Comparison of ENCODE assay signal across 20 cellular contexts in the genomic region with DNA sequence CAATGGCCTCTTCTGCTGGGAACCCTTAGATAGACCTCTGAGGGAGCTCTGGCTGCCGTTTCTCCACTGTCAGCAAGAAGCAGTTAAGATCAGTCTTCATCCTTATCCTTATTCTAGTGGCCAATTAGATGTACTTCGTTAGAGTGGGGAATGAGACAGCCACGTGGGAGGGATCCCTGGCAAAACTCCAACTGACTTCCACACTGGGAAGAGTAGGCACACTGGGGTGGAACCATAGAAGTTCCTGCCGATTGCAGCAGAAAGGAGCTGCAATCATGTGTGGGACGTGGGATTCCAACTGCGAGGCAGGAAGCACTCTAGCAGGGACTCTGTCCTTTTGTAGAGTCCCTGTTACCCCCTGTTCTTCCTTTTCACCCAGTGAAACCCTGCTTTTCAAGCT.
"Had no signal": no experiment of that assay in that cellular context is flagged by ENCODE, and none has a peak within 500 bp of the region (broad histone marks: within the 10 kb centered on the region; RNA-seq: fewer than 3 reads in every experiment).

No MANE protein-coding gene starts in this region.

- ATAC-seq: Panc1, SK-N-SH treated with all-trans-retinoic acid at 6 μM for 48 hours had no signal

- H3K27ac ChIP-seq: RWPE1 had no signal

- DNase-seq: KBM-7, MV-4-11, NCI-H1048, NCI-H1105, NCI-H1417, NCI-H1436 treated with DMSO at 0.1 percent for 48 hours, NCI-H1694, NCI-H187 treated with DMSO at 0.1 percent for 48 hours, NCI-H2029 treated with DMSO at 0.1 percent for 48 hours, NCI-H2171, NCI-H226, NCI-H446, NCI-H510A, NCI-H524 treated with DMSO at 0.1 percent for 48 hours, NCI-H69, SHP77, T-helper 1 cell had no signal
